ENCODE assay signal across 7 cellular contexts in genomic region chr5:151156732-151157402, GRCh38.
DNase-seq lines count a peak whose midpoint lies in the region; ATAC-seq and TF ChIP-seq lines count a peak whose summit lies in the region.

No MANE protein-coding gene starts in this region.

- no peak for TF ChIP-seq CTCF in GM13977 (IDR thresholded peaks at IDR 0.05; ENCODE audit: extremely low read depth, insufficient read depth, missing control alignments)

- H3K36me3 Mint-ChIP-seq in stimulated activated naive B cell treated with anti-CD40 and anti-IgM and Interleukin-4, amounts not matched to agents 10 μg/mL and 1 μg/mL and 100 μg/mL, for 72 hours, result peaks cover 32 to 45% of the 10 kb centered on the region in 2 donors

- in situ Hi-C loops in GM13977 (cut with MboI; ENCODE audit: low pct_unique_long_range_greater_than_20kb, low sequenced_read_pairs, unreplicated experiment) (no loop called here), KBM-7 (cut with MboI; ENCODE audit: low pct_unique_long_range_greater_than_20kb, low sequenced_read_pairs) (no loop called here)

- peak overlapping the region; percentile 97 to 99 for H3K4me3 Mint-ChIP-seq in stimulated activated naive B cell treated with anti-CD40 and anti-IgM and Interleukin-4, amounts not matched to agents 10 μg/mL and 1 μg/mL and 100 μg/mL, for 72 hours

- ATAC-seq in stimulated activated naive B cell treated with anti-CD40 and anti-IgM and Interleukin-4, amounts not matched to agents 10 μg/mL and 1 μg/mL and 100 μg/mL, for 72 hours (replicated peaks), result peak; percentile 43 to 49
- no peak for ATAC-seq in HG03196 (IDR thresholded peaks at IDR 0.05; ENCODE audit: unreplicated experiment)
- no peak for ATAC-seq in HG02973 (IDR thresholded peaks at IDR 0.05; ENCODE audit: unreplicated experiment)

- peak; percentile 60 for DNase-seq in GM13977 (ENCODE audit: low spot score)
- DNase-seq in KBM-7, result peak; percentile 15
- DNase-seq in iPS-NIHi11 (ENCODE audit: low spot score), result peak; percentile 48
- no peak for DNase-seq in stimulated activated naive B cell treated with anti-CD40 and anti-IgM and Interleukin-4, amounts not matched to agents 10 μg/mL and 1 μg/mL and 100 μg/mL, for 72 hours

- no peaks in the 10 kb centered on the region for H3K9me3 Mint-ChIP-seq in stimulated activated naive B cell treated with anti-CD40 and anti-IgM and Interleukin-4, amounts not matched to agents 10 μg/mL and 1 μg/mL and 100 μg/mL, for 72 hours

- H3K27ac Mint-ChIP-seq in stimulated activated naive B cell treated with anti-CD40 and anti-IgM and Interleukin-4, amounts not matched to agents 10 μg/mL and 1 μg/mL and 100 μg/mL, for 72 hours, result peak overlapping the region; percentile 95

- H3K4me1 Mint-ChIP-seq in stimulated activated naive B cell treated with anti-CD40 and anti-IgM and Interleukin-4, amounts not matched to agents 10 μg/mL and 1 μg/mL and 100 μg/mL, for 72 hours, result peaks cover 51 to 86% of the 10 kb centered on the region in 2 donors

- H3K27ac ChIP-seq in angular gyrus (ENCODE audit: low read depth, low read length), result peak overlapping the region; percentile 83

- H3K27me3 Mint-ChIP-seq in stimulated activated naive B cell treated with anti-CD40 and anti-IgM and Interleukin-4, amounts not matched to agents 10 μg/mL and 1 μg/mL and 100 μg/mL, for 72 hours, result no peaks in the 10 kb centered on the region

Comparison
In these comparisons a context has a peak if more than half of its experiments do, and no peak if none do; other contexts are left out.
1. ATAC-seq: peak in stimulated activated naive B cell treated with anti-CD40 and anti-IgM and Interleukin-4, amounts not matched to agents 10 μg/mL and 1 μg/mL and 100 μg/mL, for 72 hours (2 of 2); none in HG03196 (single experiment) and HG02973 (single experiment).